ENCODE assay signal across 32 cellular contexts in the genomic region with DNA sequence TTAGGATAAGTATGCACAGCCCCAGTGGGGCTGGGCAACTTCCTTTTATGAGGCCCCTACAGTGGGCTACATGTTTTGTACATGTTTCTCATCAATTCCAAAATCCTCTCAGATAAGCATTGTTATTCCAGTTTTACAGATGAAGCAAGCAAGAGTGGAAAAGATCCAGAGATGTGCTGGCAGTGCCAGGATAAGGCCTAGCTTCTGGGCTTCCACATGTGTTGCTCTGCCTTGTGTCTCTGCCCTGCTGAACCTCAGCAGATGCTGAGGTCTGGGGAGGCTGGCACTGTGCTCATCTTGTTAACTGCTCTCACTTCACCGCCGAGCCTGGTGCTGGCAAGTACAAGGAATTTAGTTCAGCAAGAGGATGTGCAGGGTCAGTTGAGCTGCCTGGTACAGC.
"Had no signal": no experiment of that assay in that cellular context is flagged by ENCODE, and none has a peak within 500 bp of the region (broad histone marks: within the 10 kb centered on the region; RNA-seq: fewer than 3 reads in every experiment).

No MANE protein-coding gene starts in this region.

- H3K27ac ChIP-seq: neutrophil, ovary, parathyroid adenoma, psoas muscle, right lobe of liver, skin epidermis, spleen, suprapubic skin, testis, tibial artery, transverse colon, upper lobe of right lung, uterus had no signal

- H3K27ac Mint-ChIP-seq: naive thymus-derived CD4-positive, alpha-beta T cell; natural killer cell; nephron; progenitor cell of endocrine pancreas; stimulated activated memory B cell treated with anti-CD40 and anti-IgM and Interleukin-4, amounts not matched to agents 10 μg/mL and 1 μg/mL and 100 μg/mL, for 72 hours; stimulated activated naive CD8-positive, alpha-beta T cell treated with anti-CD3 and anti-CD28 coated beads, Interleukin-15, amount 100 ng/mL, for 72 hours; type B pancreatic cell had no signal

- H3K36me3 Mint-ChIP-seq: naive thymus-derived CD4-positive, alpha-beta T cell; natural killer cell; stimulated activated memory B cell treated with anti-CD40 and anti-IgM and Interleukin-4, amounts not matched to agents 10 μg/mL and 1 μg/mL and 100 μg/mL, for 72 hours had no signal

- H3K4me3 ChIP-seq: ovary, psoas muscle, right lobe of liver, skin epidermis, smooth muscle cell, spleen, suprapubic skin, testis, tibial artery, transverse colon, upper lobe of right lung, uterus had no signal

- H3K4me1 Mint-ChIP-seq: natural killer cell; stimulated activated memory B cell treated with anti-CD40 and anti-IgM and Interleukin-4, amounts not matched to agents 10 μg/mL and 1 μg/mL and 100 μg/mL, for 72 hours; stimulated activated naive CD8-positive, alpha-beta T cell treated with anti-CD3 and anti-CD28 coated beads, Interleukin-15, amount 100 ng/mL, for 72 hours had no signal

- H3K9me3 Mint-ChIP-seq: naive thymus-derived CD4-positive, alpha-beta T cell; natural killer cell; nephron; stimulated activated memory B cell treated with anti-CD40 and anti-IgM and Interleukin-4, amounts not matched to agents 10 μg/mL and 1 μg/mL and 100 μg/mL, for 72 hours; stimulated activated naive CD8-positive, alpha-beta T cell treated with anti-CD3 and anti-CD28 coated beads, Interleukin-15, amount 100 ng/mL, for 72 hours had no signal

- H3K36me3 ChIP-seq: neutrophil, ovary, right lobe of liver, spleen, suprapubic skin, transverse colon, upper lobe of right lung, uterus had no signal

- H3K4me1 ChIP-seq: parathyroid adenoma, psoas muscle, right lobe of liver, spleen, testis, transverse colon, upper lobe of right lung, uterus had no signal

- H3K4me3 Mint-ChIP-seq: naive thymus-derived CD4-positive, alpha-beta T cell; natural killer cell; nephron; stimulated activated memory B cell treated with anti-CD40 and anti-IgM and Interleukin-4, amounts not matched to agents 10 μg/mL and 1 μg/mL and 100 μg/mL, for 72 hours; stimulated activated naive CD8-positive, alpha-beta T cell treated with anti-CD3 and anti-CD28 coated beads, Interleukin-15, amount 100 ng/mL, for 72 hours; type B pancreatic cell had no signal

- H3K27me3 Mint-ChIP-seq: naive thymus-derived CD4-positive, alpha-beta T cell; progenitor cell of endocrine pancreas had no signal

- DNase-seq: naive thymus-derived CD4-positive, alpha-beta T cell; natural killer cell; nucleus accumbens; ovary; posterior cingulate gyrus; psoas muscle; right cardiac atrium; right lobe of liver; spleen; stimulated activated CD4-positive, alpha-beta T cell treated with anti-CD3 and anti-CD28 coated beads, Interleukin-12 subunit alpha, Interleukin-12 subunit beta, amount 100 ng/mL, for 4 hours; stimulated activated CD4-positive, alpha-beta T cell treated with anti-CD3 and anti-CD28 coated beads, Interleukin-1b, Interleukin-23, amount 100 ng/mL, for 48 hours; stimulated activated CD4-positive, alpha-beta T cell treated with anti-CD3 and anti-CD28 coated beads, Interleukin-4, amount 100 ng/mL, for 1 hour; stimulated activated CD4-positive, alpha-beta T cell treated with anti-CD3 and anti-CD28 coated beads, Interleukin-4, amount 100 ng/mL, for 4 hours; stimulated activated CD8-positive, alpha-beta memory T cell treated with anti-CD3 and anti-CD28 coated beads, Interleukin-4, amount 100 ng/mL, for 48 hours; stimulated activated naive CD4-positive, alpha-beta T cell; stimulated activated naive CD8-positive, alpha-beta T cell treated with anti-CD3 and anti-CD28 coated beads, Interleukin-15, amount 100 ng/mL, for 72 hours; stimulated activated naive CD8-positive, alpha-beta T cell treated with anti-CD3 and anti-CD28 coated beads, Interleukin-15, Interleukin-2, amounts not matched to agents 100 U/mL and 50 U/mL, for 24 hours; substantia nigra; testis; tibial artery; transverse colon; upper lobe of right lung; uterus had no signal

- H3K27me3 ChIP-seq: neutrophil, ovary, right lobe of liver, spleen, suprapubic skin, testis, tibial artery, transverse colon, upper lobe of right lung, uterus had no signal

- H3K9me3 ChIP-seq: neutrophil, ovary, psoas muscle, right lobe of liver, spleen, suprapubic skin, testis, tibial artery, transverse colon, upper lobe of right lung, uterus had no signal

- ATAC-seq: naive thymus-derived CD4-positive, alpha-beta T cell; natural killer cell; psoas muscle; right cardiac atrium; right lobe of liver; stimulated activated memory B cell treated with anti-CD40 and anti-IgM and Interleukin-4, amounts not matched to agents 10 μg/mL and 1 μg/mL and 100 μg/mL, for 72 hours; stimulated activated naive CD8-positive, alpha-beta T cell treated with anti-CD3 and anti-CD28 coated beads, Interleukin-15, amount 100 ng/mL, for 72 hours; stimulated activated naive CD8-positive, alpha-beta T cell treated with anti-CD3 and anti-CD28 coated beads, Interleukin-15, Interleukin-2, amounts not matched to agents 100 U/mL and 50 U/mL, for 24 hours; upper lobe of right lung had no signal
